ENCODE assay signal across 21 cellular contexts in genomic region chr1:2948001-2948750, GRCh38.
"Had no signal": no experiment of that assay in that cellular context is flagged by ENCODE, and none has a peak within 500 bp of the region (broad histone marks: within the 10 kb centered on the region; RNA-seq: fewer than 3 reads in every experiment).

No MANE protein-coding gene starts in this region.

- H3K36me3 ChIP-seq: right atrium auricular region, suprapubic skin, transverse colon, uterus, WERI-Rb-1 had no signal

- H3K27me3 ChIP-seq: foreskin keratinocyte, right atrium auricular region, uterus had no signal

- DNase-seq: activated CD4-positive, alpha-beta T cell treated with anti-CD3 and anti-CD28 coated beads, Interleukin-2, amount 10 ng/mL, durations not matched to agents 7 days and 5 days; activated CD4-positive, CD25-positive, alpha-beta regulatory T cell treated with anti-CD3 and anti-CD28 coated beads, Interleukin-2, amount 50 U/mL, for 72 hours; activated CD8-positive, alpha-beta T cell treated with anti-CD3 and anti-CD28 coated beads, Interleukin-2, amount 10 ng/mL, durations not matched to agents 7 days and 5 days; activated naive CD8-positive, alpha-beta T cell treated with anti-CD3 and anti-CD28 coated beads for 36 hours; dermis blood vessel endothelial cell; effector memory CD4-positive, alpha-beta T cell; foreskin keratinocyte; kidney glomerular epithelial cell; mesenchymal stem cell; naive thymus-derived CD4-positive, alpha-beta T cell; stimulated activated CD4-positive, alpha-beta T cell treated with anti-CD3 and anti-CD28 coated beads, Interleukin-1b, Interleukin-23, amount 100 ng/mL, for 48 hours; stimulated activated naive CD8-positive, alpha-beta T cell treated with anti-CD3 and anti-CD28 coated beads, Interleukin-15, amount 100 ng/mL, for 72 hours; T-cell; transverse colon; uterus; WERI-Rb-1 had no signal

- FAIRE-seq: TTC549 had no signal

- H3K9me3 ChIP-seq: right atrium auricular region, suprapubic skin, transverse colon, uterus had no signal

- H3K4me3 ChIP-seq: psoas muscle, right atrium auricular region, suprapubic skin, transverse colon, uterus had no signal

- H3K4me1 ChIP-seq: foreskin keratinocyte, psoas muscle, right atrium auricular region, suprapubic skin, transverse colon, uterus had no signal

- ATAC-seq: activated CD8-positive, alpha-beta T cell treated with anti-CD3 and anti-CD28 coated beads, Interleukin-2, amount 10 ng/mL, durations not matched to agents 7 days and 5 days; foreskin keratinocyte; naive thymus-derived CD4-positive, alpha-beta T cell; psoas muscle; stimulated activated effector memory CD8-positive, alpha-beta T cell treated with anti-CD3 and anti-CD28 coated beads, Interleukin-12 subunit alpha, Interleukin-12 subunit beta, amount 100 ng/mL, for 72 hours; stimulated activated naive CD8-positive, alpha-beta T cell treated with anti-CD3 and anti-CD28 coated beads, Interleukin-15, amount 100 ng/mL, for 72 hours; T-cell had no signal

- H3K27ac ChIP-seq: foreskin keratinocyte, psoas muscle, right atrium auricular region, suprapubic skin, transverse colon, uterus, WERI-Rb-1 had no signal
